8 cellular contexts compared by ENCODE assay signal in genomic region chr12:6828671-6829531, GRCh38. TPM values are rescaled to one million over a fixed set of nuclear protein-coding genes. Genes with fewer than 3 reads are reported as not detected.
DNase-seq lines count a peak whose midpoint lies in the region; ATAC-seq and TF ChIP-seq lines count a peak whose summit lies in the region.

No MANE protein-coding gene starts in this region.

- H3K27me3 ChIP-seq in esophagus squamous epithelium = peaks cover 0 to 65% (median 1%) of the 10 kb centered on the region in 4 donors
- H3K27me3 ChIP-seq in vagina = no peaks in the 10 kb centered on the region

- H3K27me3 Mint-ChIP-seq in activated T-cell treated with anti-CD3 and anti-CD28 coated beads, Interleukin-2, amount 50 U/mL, for 4 hours (ENCODE audit: low read depth) = peaks cover 34% of the 10 kb centered on the region
- peaks cover 59 to 67% of the 10 kb centered on the region in 2 donors for H3K27me3 Mint-ChIP-seq in natural killer cell treated with Interleukin-12 subunit alpha and Interleukin-12 subunit beta and Interleukin-15 and Interleukin-18, amount 100 ng/mL, for 72 hours

- peak overlapping the region in 1 of 2 donors; percentile 61 for H3K27ac Mint-ChIP-seq in natural killer cell treated with Interleukin-12 subunit alpha and Interleukin-12 subunit beta and Interleukin-15 and Interleukin-18, amount 100 ng/mL, for 72 hours

- H3K9me3 Mint-ChIP-seq in activated T-cell treated with anti-CD3 and anti-CD28 coated beads, Interleukin-2, amount 50 U/mL, for 4 hours = no peaks in the 10 kb centered on the region
- no peaks in the 10 kb centered on the region for H3K9me3 Mint-ChIP-seq in natural killer cell treated with Interleukin-12 subunit alpha and Interleukin-12 subunit beta and Interleukin-15 and Interleukin-18, amount 100 ng/mL, for 72 hours

- intact Hi-C loops in esophagus squamous epithelium (cut with DNase I) (loop anchor here (5.0 kb wide), 1 partner anchor 92 kb away; no protein-coding TSS in a partner anchor), vagina (cut with DNase I) (loop anchor here (5.0 kb wide), 3 partner anchors 62 to 212 kb away; partner anchors contain the start of genes MLF2 and PTMS)

- H3K4me1 ChIP-seq in esophagus squamous epithelium = peaks cover 2 to 48% (median 11%) of the 10 kb centered on the region in 3 donors
- peaks cover 43% of the 10 kb centered on the region for H3K4me1 ChIP-seq in vagina

- DNase-seq in ELF-1 (ENCODE audit: low read depth, low spot score) (peak; percentile 63), NCI-H146 treated with DMSO at 0.1 percent for 48 hours (lab: John Stamatoyannopoulos, UW; ENCODE audit: unreplicated experiment) (peak; percentile 45), esophagus squamous epithelium (lab: John Stamatoyannopoulos, UW) (no peak), vagina (ENCODE audit: extremely low spot score in 2 of 2) (no peak), NCI-H510A treated with DMSO at 0.1 percent for 48 hours (lab: John Stamatoyannopoulos, UW) (no peak), SHP77 treated with DMSO at 0.1 percent for 48 hours (lab: John Stamatoyannopoulos, UW) (no peak)
- peak; percentile 30 for DNase-seq in activated T-cell treated with anti-CD3 and anti-CD28 coated beads, Interleukin-2, amount 50 U/mL, for 4 hours
- DNase-seq in natural killer cell treated with Interleukin-12 subunit alpha and Interleukin-12 subunit beta and Interleukin-15 and Interleukin-18, amount 100 ng/mL, for 72 hours (ENCODE audit: low spot score) = no peak

- peak; percentile 53 to 63 for ATAC-seq in activated T-cell treated with anti-CD3 and anti-CD28 coated beads, Interleukin-2, amount 50 U/mL, for 4 hours
- ATAC-seq in natural killer cell treated with Interleukin-12 subunit alpha and Interleukin-12 subunit beta and Interleukin-15 and Interleukin-18, amount 100 ng/mL, for 72 hours = peak; percentile 37 to 59

- H3K36me3 ChIP-seq in esophagus squamous epithelium (peaks cover 0 to 30% (median 0%) of the 10 kb centered on the region in 3 donors), vagina (peaks cover 0 to 6% of the 10 kb centered on the region in 2 donors)

- no peaks in the 10 kb centered on the region for H3K36me3 Mint-ChIP-seq in activated T-cell treated with anti-CD3 and anti-CD28 coated beads, Interleukin-2, amount 50 U/mL, for 4 hours (ENCODE audit: insufficient read depth)
- H3K36me3 Mint-ChIP-seq in natural killer cell treated with Interleukin-12 subunit alpha and Interleukin-12 subunit beta and Interleukin-15 and Interleukin-18, amount 100 ng/mL, for 72 hours = no peaks in the 10 kb centered on the region

- TF ChIP-seq POLR2A in esophagus squamous epithelium (IDR thresholded peaks at IDR 0.05) (peak in 1 of 4 donors; percentile 49), vagina (IDR thresholded peaks at IDR 0.05) (no peak)

- H3K4me3 ChIP-seq in esophagus squamous epithelium (peak overlapping the region; percentile 54 to 95 (median 62)), vagina (peak overlapping the region; percentile 90)

- peaks cover 15% of the 10 kb centered on the region for H3K4me1 Mint-ChIP-seq in activated T-cell treated with anti-CD3 and anti-CD28 coated beads, Interleukin-2, amount 50 U/mL, for 4 hours (ENCODE audit: low read depth)
- peaks cover 19 to 22% of the 10 kb centered on the region in 2 donors for H3K4me1 Mint-ChIP-seq in natural killer cell treated with Interleukin-12 subunit alpha and Interleukin-12 subunit beta and Interleukin-15 and Interleukin-18, amount 100 ng/mL, for 72 hours (ENCODE audit: low read depth in 2 of 2)

- peak overlapping the region; percentile 60 to 88 (median 74) for H3K27ac ChIP-seq in esophagus squamous epithelium
- H3K27ac ChIP-seq in vagina = peak overlapping the region; percentile 92

- 0% methylated on average over 24 to 26 of the region's 89 CpGs for WGBS in esophagus squamous epithelium, 2 donors

- H3K9me3 ChIP-seq in esophagus squamous epithelium (no peaks in the 10 kb centered on the region), vagina (no peaks in the 10 kb centered on the region)

- TF ChIP-seq CTCF in esophagus squamous epithelium (IDR thresholded peaks at IDR 0.05) (peak in 1 of 6 experiments; percentile 5), vagina (IDR thresholded peaks at IDR 0.05) (no peak)

- H3K4me3 Mint-ChIP-seq in activated T-cell treated with anti-CD3 and anti-CD28 coated beads, Interleukin-2, amount 50 U/mL, for 4 hours = peak overlapping the region; percentile 82
- peak overlapping the region; percentile 83 for H3K4me3 Mint-ChIP-seq in natural killer cell treated with Interleukin-12 subunit alpha and Interleukin-12 subunit beta and Interleukin-15 and Interleukin-18, amount 100 ng/mL, for 72 hours

RNA-seq across cellular contexts. Expression of gene P3H3, which starts 0.7 kb away (rescaled TPM):
- total RNA-seq in activated T-cell treated with anti-CD3 and anti-CD28 coated beads, Interleukin-2, amount 50 U/mL, for 4 hours = under 1 TPM; 0.63 to 0.98 (median 0.83) TPM
- total RNA-seq in esophagus squamous epithelium = 1 to 10 TPM; 2.6 to 6.6 (median 4.4) TPM
- 1 to 10 TPM in 1 of 2 donors, not detected in 1; 1.3 TPM for total RNA-seq in natural killer cell treated with Interleukin-12 subunit alpha and Interleukin-12 subunit beta and Interleukin-15 and Interleukin-18, amount 100 ng/mL, for 72 hours
- total RNA-seq in vagina = 37.3 TPM

RNA-seq across cellular contexts. Expression of gene GPR162, which starts 7.3 kb away (rescaled TPM):
- total RNA-seq in activated T-cell treated with anti-CD3 and anti-CD28 coated beads, Interleukin-2, amount 50 U/mL, for 4 hours = under 1 TPM in 2 of 3 donors, not detected in 1; 0.08 to 0.38 TPM
- total RNA-seq in esophagus squamous epithelium = 1 to 10 TPM in 3 of 4 donors, not detected in 1; 1.3 to 2.3 (median 1.5) TPM
- total RNA-seq in natural killer cell treated with Interleukin-12 subunit alpha and Interleukin-12 subunit beta and Interleukin-15 and Interleukin-18, amount 100 ng/mL, for 72 hours = not detected
- 3.2 TPM for total RNA-seq in vagina

RNA-seq across cellular contexts. Expression of gene GNB3, which starts 11.8 kb away (rescaled TPM):
- under 1 TPM; 0.13 to 0.90 (median 0.38) TPM for total RNA-seq in activated T-cell treated with anti-CD3 and anti-CD28 coated beads, Interleukin-2, amount 50 U/mL, for 4 hours
- total RNA-seq in esophagus squamous epithelium (under 1 TPM in 1 of 4 donors, not detected in 3; 0.76 TPM), vagina (5.2 TPM)
- total RNA-seq in natural killer cell treated with Interleukin-12 subunit alpha and Interleukin-12 subunit beta and Interleukin-15 and Interleukin-18, amount 100 ng/mL, for 72 hours = not detected

RNA-seq across cellular contexts. Expression of gene CDCA3, which starts 22.2 kb away (rescaled TPM):
- total RNA-seq in activated T-cell treated with anti-CD3 and anti-CD28 coated beads, Interleukin-2, amount 50 U/mL, for 4 hours = 1 to 10 TPM; 1.7 to 4.0 (median 3.1) TPM
- total RNA-seq in esophagus squamous epithelium (10 to 100 TPM in 3 of 4 donors, 1 to 10 TPM in 1; 5.9 to 20.0 (median 12.8) TPM), vagina (8.6 TPM)
- 100 to 1,000 TPM in 1 of 2 donors, 10 to 100 TPM in 1; 40.7 to 105 TPM for total RNA-seq in natural killer cell treated with Interleukin-12 subunit alpha and Interleukin-12 subunit beta and Interleukin-15 and Interleukin-18, amount 100 ng/mL, for 72 hours

RNA-seq across cellular contexts. Expression of gene USP5, which starts 23.0 kb away (rescaled TPM):
- 100 to 1,000 TPM; 169 to 192 (median 176) TPM for total RNA-seq in activated T-cell treated with anti-CD3 and anti-CD28 coated beads, Interleukin-2, amount 50 U/mL, for 4 hours
- total RNA-seq in esophagus squamous epithelium (10 to 100 TPM; 50.6 to 60.0 (median 54.0) TPM), vagina (36.6 TPM)
- total RNA-seq in natural killer cell treated with Interleukin-12 subunit alpha and Interleukin-12 subunit beta and Interleukin-15 and Interleukin-18, amount 100 ng/mL, for 72 hours = 100 to 1,000 TPM in 1 of 2 donors, 10 to 100 TPM in 1; 91.7 to 105 TPM

Comparison
In these comparisons a context has a peak if more than half of its experiments do, and no peak if none do; other contexts are left out.
1. DNase-seq: peak in ELF-1 (single experiment), NCI-H146 treated with DMSO at 0.1 percent for 48 hours (single experiment) and activated T-cell treated with anti-CD3 and anti-CD28 coated beads, Interleukin-2, amount 50 U/mL, for 4 hours (single experiment); none in esophagus squamous epithelium (single experiment), natural killer cell treated with Interleukin-12 subunit alpha and Interleukin-12 subunit beta and Interleukin-15 and Interleukin-18, amount 100 ng/mL, for 72 hours (single experiment), vagina (0 of 2), NCI-H510A treated with DMSO at 0.1 percent for 48 hours (single experiment) and SHP77 treated with DMSO at 0.1 percent for 48 hours (single experiment).